ENCODE assay signal across 20 cellular contexts in genomic region chr7:17526621-17527020, GRCh38.
DNase-seq lines count a peak whose midpoint lies in the region; ATAC-seq and TF ChIP-seq lines count a peak whose summit lies in the region.
"Had no signal": no experiment of that assay in that cellular context is flagged by ENCODE, and none has a peak within 500 bp of the region (broad histone marks: within the 10 kb centered on the region; RNA-seq: fewer than 3 reads in every experiment).

No MANE protein-coding gene starts in this region.

- POLR2A ChIA-PET in IMR-90 (lab: Charles Lee; ENCODE audit: unreplicated experiment) = no interaction called here

- no peak overlapping the region for H2AK5ac ChIP-seq in IMR-90 (ENCODE audit: low read depth, low read length)

- no peak for TF ChIP-seq CTCF in IMR-90 (conservative IDR thresholded peaks at IDR 0.05; ENCODE audit: low read depth, low read length)
- TF ChIP-seq CTCF in brain microvascular endothelial cell (IDR thresholded peaks at IDR 0.05; ENCODE audit: low read depth, low read length, missing control alignments) = no peak
- TF ChIP-seq CTCF in fibroblast of pulmonary artery (IDR thresholded peaks at IDR 0.05; ENCODE audit: low read length, missing control alignments) = no peak
- TF ChIP-seq CTCF in foreskin fibroblast (IDR thresholded peaks at IDR 0.05; ENCODE audit: low read depth, low read length) = no peak

- no peak overlapping the region for H2AFZ ChIP-seq in IMR-90 (replicated peaks; ENCODE audit: low read length, poor library complexity)
- H2AFZ ChIP-seq: GM23248 had no signal

- no peak for ATAC-seq in IMR-90 (ENCODE audit: low read depth)
- no peak for ATAC-seq in stimulated activated effector memory CD8-positive, alpha-beta T cell treated with anti-CD3 and anti-CD28 coated beads, Interleukin-12 subunit alpha, Interleukin-12 subunit beta, amount 100 ng/mL, for 72 hours

- H3K79me1 ChIP-seq in IMR-90 (ENCODE audit: low read depth in 1 of 2, low read length in 2 of 2) = no peaks in the 10 kb centered on the region

- CTCF ChIA-PET in IMR-90 (lab: Yijun Ruan, JAX) = no interaction called here

- H3K9me3 Mint-ChIP-seq in stimulated activated effector memory CD8-positive, alpha-beta T cell treated with anti-CD3 and anti-CD28 coated beads, Interleukin-12 subunit alpha, Interleukin-12 subunit beta, amount 100 ng/mL, for 72 hours = no peaks in the 10 kb centered on the region
- H3K9me3 Mint-ChIP-seq: CD4-positive, alpha-beta memory T cell; H9; HFFc6 had no signal

- DNase-seq in IMR-90 (no peak), brain microvascular endothelial cell (no peak), fibroblast of pulmonary artery (ENCODE audit: low read depth) (peak; percentile 50), foreskin fibroblast (no peak), Kasumi-1 (lab: John Stamatoyannopoulos, UW) (no peak)
- no peak for DNase-seq in central memory CD4-positive, alpha-beta T cell
- no peak for DNase-seq in stimulated activated effector memory CD8-positive, alpha-beta T cell treated with anti-CD3 and anti-CD28 coated beads, Interleukin-12 subunit alpha, Interleukin-12 subunit beta, amount 100 ng/mL, for 72 hours (ENCODE audit: low spot score in 2 of 2)
- DNase-seq: CD4-positive, alpha-beta memory T cell; DMS153; GM23248; H9; HFFc6; MM.1S; NCI-H1092; NCI-H1436; NCI-H187 treated with DMSO at 0.1 percent for 48 hours; NCI-H2227 treated with DMSO at 0.1 percent for 48 hours; NCI-H510A had no signal

- H3K18ac ChIP-seq in IMR-90 (ENCODE audit: low read depth, low read length) = no peak overlapping the region

- no peak overlapping the region for H3K56ac ChIP-seq in IMR-90 (ENCODE audit: extremely low read depth, insufficient read depth, low read length)

- TF ChIP-seq POLR2A in IMR-90 (IDR thresholded peaks at IDR 0.05; ENCODE audit: low read depth, low read length) = no peak

- H3K4me1 ChIP-seq in IMR-90 (ENCODE audit: control insufficient read depth, insufficient read depth, low read length) = peaks cover 8% of the 10 kb centered on the region

- H4K8ac ChIP-seq in IMR-90 (ENCODE audit: low read depth in 2 of 2, low read length in 2 of 2) = no peak overlapping the region

- H3K27ac ChIP-seq in IMR-90 (ENCODE audit: insufficient read depth, low read length) = no peak overlapping the region
- peak overlapping the region; percentile 31 for H3K27ac ChIP-seq in brain microvascular endothelial cell
- H3K27ac ChIP-seq: BLaER1 treated with 17β-estradiol and CSF1 and Interleukin-3, amounts not matched to agents 10 nM and 100 nM; GM23248; RWPE1 had no signal

- no peaks in the 10 kb centered on the region for H3K9me3 ChIP-seq in IMR-90 (ENCODE audit: control insufficient read depth, insufficient read depth, low read length)
- H3K9me3 ChIP-seq: BLaER1 treated with 17β-estradiol and CSF1 and Interleukin-3, amounts not matched to agents 10 nM and 100 nM had no signal

- peaks cover 3% of the 10 kb centered on the region; the same call in 1 of the 2 replicates for H3K9me1 ChIP-seq in IMR-90 (ENCODE audit: insufficient read depth, low read length)

- no peak overlapping the region for H2BK120ac ChIP-seq in IMR-90 (ENCODE audit: low read depth, low read length)

- dilution Hi-C loops in IMR-90 (cut with HindIII; ENCODE audit: low sequenced_read_pairs, unreplicated experiment) = no loop called here

- no peak overlapping the region for H3K4me3 Mint-ChIP-seq in stimulated activated effector memory CD8-positive, alpha-beta T cell treated with anti-CD3 and anti-CD28 coated beads, Interleukin-12 subunit alpha, Interleukin-12 subunit beta, amount 100 ng/mL, for 72 hours
- H3K4me3 Mint-ChIP-seq: H9, HFFc6 had no signal

- no peak overlapping the region for H2AK9ac ChIP-seq in IMR-90 (replicated peaks; ENCODE audit: low read depth, low read length, poor library complexity)

- H4K5ac ChIP-seq in IMR-90 (ENCODE audit: low read depth, low read length) = no peak overlapping the region

- no TSS peak for BruUV-seq in IMR-90 (replicated peaks; lab: Mats Ljungman, UMichigan)

- no peak overlapping the region for H4K91ac ChIP-seq in IMR-90 (ENCODE audit: insufficient read depth, low read depth, low read length)

- no peaks in the 10 kb centered on the region for H3K36me3 Mint-ChIP-seq in stimulated activated effector memory CD8-positive, alpha-beta T cell treated with anti-CD3 and anti-CD28 coated beads, Interleukin-12 subunit alpha, Interleukin-12 subunit beta, amount 100 ng/mL, for 72 hours
- H3K36me3 Mint-ChIP-seq: CD4-positive, alpha-beta memory T cell had no signal

- no peak overlapping the region for H2BK20ac ChIP-seq in IMR-90 (ENCODE audit: low read depth, low read length)

- no peaks in the 10 kb centered on the region for H3K36me3 ChIP-seq in IMR-90 (ENCODE audit: control insufficient read depth, insufficient read depth, low read length)
- H3K36me3 ChIP-seq in brain microvascular endothelial cell (replicated peaks) = no peaks in the 10 kb centered on the region
- H3K36me3 ChIP-seq: BLaER1 treated with 17β-estradiol and CSF1 and Interleukin-3, amounts not matched to agents 10 nM and 100 nM had no signal

- no peaks in the 10 kb centered on the region for H3K4me1 Mint-ChIP-seq in stimulated activated effector memory CD8-positive, alpha-beta T cell treated with anti-CD3 and anti-CD28 coated beads, Interleukin-12 subunit alpha, Interleukin-12 subunit beta, amount 100 ng/mL, for 72 hours

- H3K23ac ChIP-seq in IMR-90 (ENCODE audit: low read depth, low read length) = no peak overlapping the region

- no peak for TF ChIP-seq RAD21 in IMR-90 (IDR thresholded peaks at IDR 0.05; ENCODE audit: low read length)

- 0 out of 3 replicates have a peak overlapping the region, but pooled peaks have one; percentile 37 for H2BK15ac ChIP-seq in IMR-90 (ENCODE audit: low read depth, low read length)

- H4K20me1 ChIP-seq in IMR-90 (ENCODE audit: insufficient read depth, low read length) = no peaks in the 10 kb centered on the region
- H4K20me1 ChIP-seq: BLaER1 treated with 17β-estradiol and CSF1 and Interleukin-3, amounts not matched to agents 10 nM and 100 nM had no signal

- no peak overlapping the region for H2BK5ac ChIP-seq in IMR-90 (ENCODE audit: low read depth, low read length, poor library complexity, severe bottlenecking)

- no peak overlapping the region for H3K14ac ChIP-seq in IMR-90 (replicated peaks; ENCODE audit: low read depth, low read length)

- no peaks in the 10 kb centered on the region for H3K27me3 ChIP-seq in IMR-90 (ENCODE audit: control insufficient read depth, insufficient read depth, low read length)
- H3K27me3 ChIP-seq in brain microvascular endothelial cell (replicated peaks) = no peaks in the 10 kb centered on the region
- H3K27me3 ChIP-seq: BLaER1 treated with 17β-estradiol and CSF1 and Interleukin-3, amounts not matched to agents 10 nM and 100 nM had no signal

- H3K4me2 ChIP-seq in IMR-90 (ENCODE audit: low read depth, low read length) = no peak overlapping the region
- H3K4me2 ChIP-seq: BLaER1 treated with 17β-estradiol and CSF1 and Interleukin-3, amounts not matched to agents 10 nM and 100 nM had no signal

- in situ Hi-C loops in IMR-90 (cut with MboI; ENCODE audit: low sequenced_read_pairs) (no loop called here), brain microvascular endothelial cell (cut with HindIII; ENCODE audit: low pct_ligation_motif_present, low sequenced_read_pairs) (no loop called here)

- H3K27ac Mint-ChIP-seq in stimulated activated effector memory CD8-positive, alpha-beta T cell treated with anti-CD3 and anti-CD28 coated beads, Interleukin-12 subunit alpha, Interleukin-12 subunit beta, amount 100 ng/mL, for 72 hours = no peak overlapping the region
- H3K27ac Mint-ChIP-seq: H9, HFFc6 had no signal

- H3K4ac ChIP-seq in IMR-90 (ENCODE audit: low read depth, low read length) = no peak overlapping the region

- H3K4me3 ChIP-seq in IMR-90 (ENCODE audit: insufficient read depth, low read depth, low read length) (no peak overlapping the region), brain microvascular endothelial cell (ENCODE audit: low read depth, low read length) (no peak overlapping the region), fibroblast of pulmonary artery (replicated peaks; ENCODE audit: low read depth, low read length) (no peak overlapping the region), foreskin fibroblast (ENCODE audit: low read depth in 1 of 2, low read length in 2 of 2) (no peak overlapping the region)
- H3K4me3 ChIP-seq: BLaER1 treated with 17β-estradiol and CSF1 and Interleukin-3, amounts not matched to agents 10 nM and 100 nM; GM23248 had no signal

- no peak overlapping the region for H3K9ac ChIP-seq in IMR-90 (ENCODE audit: low read depth, low read length)
- H3K9ac ChIP-seq: BLaER1 treated with 17β-estradiol and CSF1 and Interleukin-3, amounts not matched to agents 10 nM and 100 nM; GM23248 had no signal

- intact Hi-C loops in IMR-90 (cut with micrococcal nuclease) = no loop called here

TF ChIP-seq in IMR-90, 13 proteins besides CTCF, POLR2A, EP300 and RAD21:
- no peak for TF ChIP-seq SMC3 (IDR thresholded peaks at IDR 0.05; ENCODE audit: low read depth, low read length)
- TF ChIP-seq BHLHE40 (IDR thresholded peaks at IDR 0.05; ENCODE audit: low read depth, low read length) = no peak
- TF ChIP-seq FOS (IDR thresholded peaks at IDR 0.05; ENCODE audit: low read depth, low read length) = no peak
- TF ChIP-seq NFE2L2 (IDR thresholded peaks at IDR 0.05; ENCODE audit: low read depth, low read length) = no peak
- TF ChIP-seq RFX5 (IDR thresholded peaks at IDR 0.05; ENCODE audit: low read depth, low read length) = no peak
- no peak for TF ChIP-seq MAFK (IDR thresholded peaks at IDR 0.05; ENCODE audit: low read depth, low read length)
- no peak for TF ChIP-seq ELK1 (IDR thresholded peaks at IDR 0.05; ENCODE audit: borderline replicate concordance, low read depth, low read length)
